13 cellular contexts compared by ENCODE assay signal in the genomic region with DNA sequence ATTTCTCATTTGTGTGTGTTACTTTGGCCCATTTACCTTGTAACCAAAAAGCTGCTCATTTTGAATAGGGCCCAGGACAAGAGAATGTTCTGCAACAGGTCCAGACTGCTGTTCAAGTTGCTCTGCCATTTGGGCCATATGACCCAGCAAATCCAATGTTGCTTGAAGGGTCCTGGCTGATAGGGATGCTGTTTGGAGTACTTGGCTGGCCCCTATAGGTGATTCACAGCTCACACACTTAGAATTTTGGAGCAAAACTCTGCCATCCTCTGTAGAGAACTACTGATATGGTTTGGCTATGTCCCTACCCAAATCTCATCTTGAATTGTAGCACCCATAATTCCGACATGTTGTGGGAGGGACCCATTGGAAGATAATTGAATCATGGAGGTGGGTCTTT.
"Had no signal": no experiment of that assay in that cellular context is flagged by ENCODE, and none has a peak within 500 bp of the region (broad histone marks: within the 10 kb centered on the region; RNA-seq: fewer than 3 reads in every experiment).

No MANE protein-coding gene starts in this region.

- ATAC-seq: stimulated activated naive CD8-positive, alpha-beta T cell treated with anti-CD3 and anti-CD28 coated beads, Interleukin-15, Interleukin-2, amounts not matched to agents 100 U/mL and 50 U/mL, for 24 hours had no signal

- H3K27ac ChIP-seq: esophagus squamous epithelium, upper lobe of left lung had no signal

- H3K4me3 ChIP-seq: esophagus squamous epithelium, upper lobe of left lung had no signal

- H3K27me3 ChIP-seq: esophagus squamous epithelium, upper lobe of left lung had no signal

- H3K9me3 ChIP-seq: esophagus squamous epithelium, upper lobe of left lung had no signal

- H3K4me1 ChIP-seq: esophagus squamous epithelium, upper lobe of left lung had no signal

- DNase-seq: activated CD4-positive, alpha-beta T cell treated with anti-CD3 and anti-CD28 coated beads, Interleukin-2, amount 50 U/mL, for 4 hours; activated CD4-positive, CD25-positive, alpha-beta regulatory T cell treated with anti-CD3 and anti-CD28 coated beads, Interleukin-2, amount 50 U/mL, for 72 hours; activated effector memory CD4-positive, alpha-beta T cell treated with Interleukin-2 at 50 U/mL for 16 hours; activated T-cell treated with anti-CD3 and anti-CD28 coated beads, Interleukin-2, amount 50 U/mL, for 1 hour; amygdala; cerebellar nuclear complex; esophagus squamous epithelium; hippocampal formation; kidney glomerular epithelial cell; stimulated activated CD4-positive, alpha-beta T cell treated with anti-CD3 and anti-CD28 coated beads, Interleukin-4, amount 100 ng/mL, for 1 hour; stimulated activated CD8-positive, alpha-beta memory T cell treated with anti-CD3 and anti-CD28 coated beads, Interleukin-4, amount 100 ng/mL, for 48 hours; stimulated activated naive CD8-positive, alpha-beta T cell treated with anti-CD3 and anti-CD28 coated beads, Interleukin-15, Interleukin-2, amounts not matched to agents 100 U/mL and 50 U/mL, for 24 hours; upper lobe of left lung had no signal

- H3K36me3 ChIP-seq: esophagus squamous epithelium, upper lobe of left lung had no signal
